ENCODE assay signal across 10 cellular contexts in the genomic region with DNA sequence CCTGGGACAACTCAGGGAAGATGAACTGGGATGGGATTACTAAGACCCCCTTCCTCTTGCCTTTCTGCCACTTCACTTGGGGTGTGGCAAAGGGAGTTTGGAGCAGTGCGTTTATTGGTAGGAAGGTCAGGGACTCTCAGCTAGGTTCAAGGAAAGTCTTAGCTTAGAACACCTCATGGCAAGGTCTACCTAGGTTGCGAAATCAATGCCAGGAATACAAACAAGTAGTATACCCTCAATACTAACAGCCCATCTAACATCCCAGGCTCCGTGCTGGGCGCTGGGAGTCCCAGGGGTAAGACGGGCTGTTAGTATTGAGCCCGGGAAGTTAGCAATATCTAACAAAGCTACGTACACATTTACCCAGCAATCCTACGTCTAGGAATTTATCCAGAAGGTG. TPM values are rescaled to one million over a fixed set of nuclear protein-coding genes. Genes with fewer than 3 reads are reported as not detected.
DNase-seq lines count a peak whose midpoint lies in the region; ATAC-seq and TF ChIP-seq lines count a peak whose summit lies in the region.
"Had no signal": no experiment of that assay in that cellular context is flagged by ENCODE, and none has a peak within 500 bp of the region (broad histone marks: within the 10 kb centered on the region; RNA-seq: fewer than 3 reads in every experiment).

No MANE protein-coding gene starts in this region.

- H3K9ac ChIP-seq in subcutaneous abdominal adipose tissue (ENCODE audit: low read length in 5 of 5) = peak overlapping the region in 4 of 5 donors; percentile 60 to 90 (median 74)

- intact Hi-C loops in activated CD4-positive, alpha-beta memory T cell treated with anti-CD3 and anti-CD28 coated beads for 36 hours (cut with micrococcal nuclease) = no loop called here

- no peaks in the 10 kb centered on the region for H3K9me3 Mint-ChIP-seq in activated CD4-positive, alpha-beta T cell treated with anti-CD3 and anti-CD28 coated beads, Interleukin-2, amount 10 ng/mL, durations not matched to agents 7 days and 5 days
- H3K9me3 Mint-ChIP-seq in activated CD4-positive, alpha-beta memory T cell treated with anti-CD3 and anti-CD28 coated beads for 36 hours = no peaks in the 10 kb centered on the region

- H3K36me3 ChIP-seq in gastroesophageal sphincter = peaks cover 0 to 8% of the 10 kb centered on the region in 2 donors
- peaks cover 0 to 22% (median 13%) of the 10 kb centered on the region in 5 donors for H3K36me3 ChIP-seq in subcutaneous abdominal adipose tissue (ENCODE audit: control insufficient read depth in 5 of 5, insufficient read depth in 5 of 5, low read length in 5 of 5)

- no peak for DNase-seq in activated CD4-positive, alpha-beta T cell treated with anti-CD3 and anti-CD28 coated beads, Interleukin-2, amount 10 ng/mL, durations not matched to agents 7 days and 5 days
- no peak for DNase-seq in activated CD4-positive, alpha-beta T cell treated with anti-CD3 and anti-CD28 coated beads, Interleukin-2, amount 50 U/mL, for 4 hours
- DNase-seq in activated CD4-positive, alpha-beta memory T cell treated with anti-CD3 and anti-CD28 coated beads for 36 hours = no peak
- DNase-seq in NCI-H2227 treated with DMSO at 0.1 percent for 48 hours (lab: John Stamatoyannopoulos, UW) (no peak), NCI-H1930 (lab: John Stamatoyannopoulos, UW) (no peak)
- DNase-seq: activated CD4-positive, CD25-positive, alpha-beta regulatory T cell; NCI-H510A treated with DMSO at 0.1 percent for 48 hours had no signal

- no peaks in the 10 kb centered on the region for H3K9me3 ChIP-seq in gastroesophageal sphincter
- no peaks in the 10 kb centered on the region for H3K9me3 ChIP-seq in subcutaneous abdominal adipose tissue (ENCODE audit: control insufficient read depth in 5 of 5, low read length in 5 of 5)

- H3K27ac ChIP-seq in gastroesophageal sphincter = peak overlapping the region; percentile 88 to 95 (median 94)
- H3K27ac ChIP-seq in subcutaneous abdominal adipose tissue (ENCODE audit: low read depth, low read length) = peak overlapping the region; percentile 97

- TF ChIP-seq POLR2A in gastroesophageal sphincter (IDR thresholded peaks at IDR 0.05) (no peak), GM18505 (IDR thresholded peaks at IDR 0.05; ENCODE audit: borderline replicate concordance, extremely low read depth, insufficient read depth, insufficient read length) (no peak)

- CTCF ChIA-PET in activated CD4-positive, alpha-beta T cell treated with anti-CD3 and anti-CD28 coated beads, Interleukin-2, amount 10 ng/mL, durations not matched to agents 7 days and 5 days (lab: Charles Lee) = interaction anchor here (0.8 to 1.1 kb wide), 3 partner anchors 9 to 19 kb away, joined by 3 to 5 read pairs (median 4); no protein-coding TSS in a partner anchor
- CTCF ChIA-PET in activated CD4-positive, alpha-beta memory T cell treated with anti-CD3 and anti-CD28 coated beads for 36 hours (lab: Charles Lee) = interaction anchor here (1.3 to 1.5 kb wide), 3 partner anchors 22 to 71 kb away, joined by 3 to 4 read pairs (median 4); no protein-coding TSS in a partner anchor

- POLR2A ChIA-PET in activated CD4-positive, alpha-beta T cell treated with anti-CD3 and anti-CD28 coated beads, Interleukin-2, amount 10 ng/mL, durations not matched to agents 7 days and 5 days (lab: Charles Lee) = no interaction called here
- POLR2A ChIA-PET in activated CD4-positive, alpha-beta memory T cell treated with anti-CD3 and anti-CD28 coated beads for 36 hours (lab: Charles Lee) = interaction anchor here (1.0 to 1.1 kb wide), 2 partner anchors 22 to 42 kb away, joined by 4 read pairs; no protein-coding TSS in a partner anchor

- WGBS in gastroesophageal sphincter (ENCODE audit: low coverage in 1 of 2), 2 donors = 46 to 56% methylated on average over 6 to 7 of the region's 8 CpGs

- H3K27me3 ChIP-seq in gastroesophageal sphincter = no peaks in the 10 kb centered on the region
- H3K27me3 ChIP-seq in subcutaneous abdominal adipose tissue (ENCODE audit: control insufficient read depth in 5 of 5, insufficient read depth in 4 of 5, low read length in 5 of 5) = no peaks in the 10 kb centered on the region

- H3K4me3 Mint-ChIP-seq in activated CD4-positive, alpha-beta T cell treated with anti-CD3 and anti-CD28 coated beads, Interleukin-2, amount 10 ng/mL, durations not matched to agents 7 days and 5 days = no peak overlapping the region
- no peak overlapping the region for H3K4me3 Mint-ChIP-seq in activated CD4-positive, alpha-beta memory T cell treated with anti-CD3 and anti-CD28 coated beads for 36 hours

- ATAC-seq in gastroesophageal sphincter (no peak), GM18505 (IDR thresholded peaks at IDR 0.05; ENCODE audit: unreplicated experiment) (no peak)

- H3K4me1 Mint-ChIP-seq in activated CD4-positive, alpha-beta T cell treated with anti-CD3 and anti-CD28 coated beads, Interleukin-2, amount 10 ng/mL, durations not matched to agents 7 days and 5 days = peaks cover 44% of the 10 kb centered on the region
- peaks cover 38% of the 10 kb centered on the region for H3K4me1 Mint-ChIP-seq in activated CD4-positive, alpha-beta memory T cell treated with anti-CD3 and anti-CD28 coated beads for 36 hours (ENCODE audit: low read depth)

- H3K4me3 ChIP-seq in gastroesophageal sphincter = peak overlapping the region in 1 of 2 donors; percentile 76
- H3K4me3 ChIP-seq in subcutaneous abdominal adipose tissue (ENCODE audit: low read depth in 1 of 5, low read length in 5 of 5) = peak overlapping the region in 4 of 5 donors; percentile 31 to 98 (median 74)

- H3K27me3 Mint-ChIP-seq in activated CD4-positive, alpha-beta T cell treated with anti-CD3 and anti-CD28 coated beads, Interleukin-2, amount 10 ng/mL, durations not matched to agents 7 days and 5 days = no peaks in the 10 kb centered on the region
- no peaks in the 10 kb centered on the region for H3K27me3 Mint-ChIP-seq in activated CD4-positive, alpha-beta memory T cell treated with anti-CD3 and anti-CD28 coated beads for 36 hours

- H3K27ac Mint-ChIP-seq in activated CD4-positive, alpha-beta T cell treated with anti-CD3 and anti-CD28 coated beads, Interleukin-2, amount 10 ng/mL, durations not matched to agents 7 days and 5 days = peak overlapping the region; percentile 9
- peak overlapping the region; percentile 97 for H3K27ac Mint-ChIP-seq in activated CD4-positive, alpha-beta memory T cell treated with anti-CD3 and anti-CD28 coated beads for 36 hours

- no peak for TF ChIP-seq CTCF in gastroesophageal sphincter (IDR thresholded peaks at IDR 0.05)

- TF ChIP-seq EP300 in gastroesophageal sphincter (IDR thresholded peaks at IDR 0.05) = no peak

- peaks cover 51% of the 10 kb centered on the region for H3K36me3 Mint-ChIP-seq in activated CD4-positive, alpha-beta T cell treated with anti-CD3 and anti-CD28 coated beads, Interleukin-2, amount 10 ng/mL, durations not matched to agents 7 days and 5 days (ENCODE audit: low read depth)
- H3K36me3 Mint-ChIP-seq in activated CD4-positive, alpha-beta memory T cell treated with anti-CD3 and anti-CD28 coated beads for 36 hours = peaks cover 27% of the 10 kb centered on the region

- H3K4me1 ChIP-seq in gastroesophageal sphincter (peaks cover 0 to 68% (median 33%) of the 10 kb centered on the region in 3 donors), subcutaneous abdominal adipose tissue (ENCODE audit: control insufficient read depth in 5 of 5, insufficient read depth in 5 of 5, low read length in 5 of 5) (peaks cover 14 to 65% (median 52%) of the 10 kb centered on the region in 5 donors)

RNA-seq across cellular contexts. Expression of a gene that starts 4.7 kb away (rescaled TPM):
- 10 to 100 TPM; 77.8 to 82.4 TPM for total RNA-seq in activated CD4-positive, alpha-beta T cell treated with anti-CD3 and anti-CD28 coated beads, Interleukin-2, amount 10 ng/mL, durations not matched to agents 7 days and 5 days
- 10 to 100 TPM; 48.1 to 52.7 TPM for total RNA-seq in activated CD4-positive, alpha-beta memory T cell treated with anti-CD3 and anti-CD28 coated beads for 36 hours
- total RNA-seq in gastroesophageal sphincter = 100 to 1,000 TPM; 211 to 454 (median 257) TPM
